17 cellular contexts compared by ENCODE assay signal in the genomic region with DNA sequence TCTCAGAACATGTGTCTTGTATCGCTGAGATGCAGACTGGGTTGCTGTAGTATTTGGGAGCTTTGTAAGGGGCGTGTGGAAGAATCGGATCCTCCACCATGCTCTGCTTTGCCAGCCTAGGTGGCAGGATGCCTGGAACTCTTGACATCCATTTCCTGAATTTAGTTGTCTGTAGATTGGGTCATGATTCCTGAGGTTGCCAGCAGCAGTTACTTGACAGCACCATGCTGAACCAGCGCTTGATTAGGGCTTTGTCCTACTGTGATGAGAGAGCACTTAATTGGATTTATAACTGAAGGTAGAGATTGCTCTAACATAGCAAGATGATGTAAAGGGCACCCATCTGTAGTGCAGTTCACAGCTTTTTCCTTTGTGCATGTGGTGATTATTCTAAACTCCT.
DNase-seq lines count a peak whose midpoint lies in the region; ATAC-seq, FAIRE-seq and TF ChIP-seq lines count a peak whose summit lies in the region.
"Had no signal": no experiment of that assay in that cellular context is flagged by ENCODE, and none has a peak within 500 bp of the region (broad histone marks: within the 10 kb centered on the region; RNA-seq: fewer than 3 reads in every experiment).

No MANE protein-coding gene starts in this region.

- H3K9me3 ChIP-seq in IMR-90 (ENCODE audit: control insufficient read depth, insufficient read depth, low read length) (no peaks in the 10 kb centered on the region), keratinocyte (ENCODE audit: control insufficient read depth, low read depth, low read length) (no peaks in the 10 kb centered on the region)

- peak overlapping the region; percentile 23; the same call in 1 of the 2 replicates for H3K9ac ChIP-seq in IMR-90 (ENCODE audit: low read depth, low read length)
- H3K9ac ChIP-seq in keratinocyte (ENCODE audit: control insufficient read depth, extremely low read depth, insufficient read depth, low read length) = no peak overlapping the region

- no peak for TF ChIP-seq POLR2A in IMR-90 (IDR thresholded peaks at IDR 0.05; ENCODE audit: low read depth, low read length)

- no peak for TF ChIP-seq CTCF in AG10803 (conservative IDR thresholded peaks at IDR 0.05; ENCODE audit: low read length)
- TF ChIP-seq CTCF in IMR-90 (conservative IDR thresholded peaks at IDR 0.05; ENCODE audit: low read depth, low read length) = no peak
- TF ChIP-seq CTCF in keratinocyte (optimal IDR thresholded peaks at IDR 0.05 in 1 of 3, IDR thresholded peaks at IDR 0.05 in 1 of 3, conservative IDR thresholded peaks at IDR 0.05 in 1 of 3; ENCODE audit: extremely low read depth in 1 of 3, insufficient read depth in 2 of 3, low read length in 3 of 3) = no peak
- no peak for TF ChIP-seq CTCF in type B pancreatic cell (conservative IDR thresholded peaks at IDR 0.05)

- H3K56ac ChIP-seq in IMR-90 (ENCODE audit: extremely low read depth, insufficient read depth, low read length) = no peak overlapping the region

- no peak overlapping the region for H4K5ac ChIP-seq in IMR-90 (ENCODE audit: low read depth, low read length)

- no TSS peak for BruUV-seq in IMR-90 (replicated peaks; lab: Mats Ljungman, UMichigan)

- intact Hi-C loops in IMR-90 (cut with micrococcal nuclease) = loop anchor here (1.0 to 5.0 kb wide), 4 partner anchors 162 to 314 kb away; no protein-coding TSS in a partner anchor

- peak overlapping the region; percentile 24 for H3K23ac ChIP-seq in IMR-90 (ENCODE audit: low read depth, low read length)

- H3K9me1 ChIP-seq in IMR-90 (ENCODE audit: insufficient read depth, low read length) = peaks cover 4% of the 10 kb centered on the region; the same call in 1 of the 2 replicates
- no peaks in the 10 kb centered on the region for H3K9me1 ChIP-seq in keratinocyte (ENCODE audit: control insufficient read depth, extremely low read depth, insufficient read depth, low read length)

- peak overlapping the region; percentile 18; the same call in 1 of the 2 replicates for H3K4ac ChIP-seq in IMR-90 (ENCODE audit: low read depth, low read length)

- peaks cover 4 to 21% of the 10 kb centered on the region in 2 experiments; a peak in 3 of 4 replicates for H3K79me1 ChIP-seq in IMR-90 (ENCODE audit: low read depth in 1 of 2, low read length in 2 of 2)

- no peak overlapping the region for H3K4me3 Mint-ChIP-seq in type B pancreatic cell
- H3K4me3 Mint-ChIP-seq: activated CD8-positive, alpha-beta T cell treated with anti-CD3 and anti-CD28 coated beads, Interleukin-2, amount 10 ng/mL, durations not matched to agents 7 days and 5 days; activated naive CD8-positive, alpha-beta T cell treated with anti-CD3 and anti-CD28 coated beads, Interleukin-2, amount 10 ng/mL, durations not matched to agents 7 days and 5 days; activated T-cell treated with anti-CD3 and anti-CD28 coated beads, Interleukin-2, amount 50 U/mL, for 72 hours; naive thymus-derived CD4-positive, alpha-beta T cell; stimulated activated naive CD8-positive, alpha-beta T cell treated with anti-CD3 and anti-CD28 coated beads, Interleukin-15, Interleukin-2, amounts not matched to agents 100 ng/mL and 50 ng/mL, for 24 hours; WTC11 had no signal

- H3K4me1 ChIP-seq in IMR-90 (ENCODE audit: control insufficient read depth, insufficient read depth, low read length) (peaks cover 7% of the 10 kb centered on the region), keratinocyte (ENCODE audit: control insufficient read depth, extremely low read depth, insufficient read depth, low read length) (no peaks in the 10 kb centered on the region)

- no peak overlapping the region for H4K91ac ChIP-seq in IMR-90 (ENCODE audit: insufficient read depth, low read depth, low read length)

- H4K20me1 ChIP-seq in IMR-90 (ENCODE audit: insufficient read depth, low read length) = peaks cover 12% of the 10 kb centered on the region; the same call in 1 of the 2 replicates
- H4K20me1 ChIP-seq in keratinocyte (ENCODE audit: control insufficient read depth, extremely low read depth, insufficient read depth, low read length) = no peaks in the 10 kb centered on the region

- H2BK15ac ChIP-seq in IMR-90 (ENCODE audit: low read depth, low read length) = no peak overlapping the region

- H3K27me3 ChIP-seq in IMR-90 (ENCODE audit: control insufficient read depth, insufficient read depth, low read length) (no peaks in the 10 kb centered on the region), keratinocyte (ENCODE audit: control insufficient read depth, extremely low read depth, insufficient read depth, low read length) (no peaks in the 10 kb centered on the region)
- H3K27me3 ChIP-seq: cardiac muscle cell had no signal

- DNase-seq in AG10803 (ENCODE audit: low read depth) = peak; percentile 23
- no peak for DNase-seq in IMR-90
- DNase-seq in keratinocyte (ENCODE audit: low read depth, low spot score) = no peak
- no peak for DNase-seq in stimulated activated naive CD4-positive, alpha-beta T cell treated with Interleukin-2 at 50 U/mL for 16 hours (lab: John Stamatoyannopoulos, UW)
- no peak for DNase-seq in NCI-H748 (lab: John Stamatoyannopoulos, UW; ENCODE audit: unreplicated experiment)
- no peak for DNase-seq in AG08395 (ENCODE audit: low spot score)
- DNase-seq in type B pancreatic cell (ENCODE audit: extremely low spot score, unreplicated experiment) = no peak
- DNase-seq: NCI-H187 treated with DMSO at 0.1 percent for 48 hours had no signal

- peaks cover 15% of the 10 kb centered on the region for H3K4me1 Mint-ChIP-seq in type B pancreatic cell (ENCODE audit: unreplicated experiment)
- H3K4me1 Mint-ChIP-seq: WTC11 had no signal

- H3K27ac Mint-ChIP-seq in type B pancreatic cell = no peak overlapping the region
- H3K27ac Mint-ChIP-seq: activated CD8-positive, alpha-beta T cell treated with anti-CD3 and anti-CD28 coated beads, Interleukin-2, amount 10 ng/mL, durations not matched to agents 7 days and 5 days; activated naive CD8-positive, alpha-beta T cell treated with anti-CD3 and anti-CD28 coated beads, Interleukin-2, amount 10 ng/mL, durations not matched to agents 7 days and 5 days; activated T-cell treated with anti-CD3 and anti-CD28 coated beads, Interleukin-2, amount 50 U/mL, for 72 hours; progenitor cell of endocrine pancreas; stimulated activated naive CD8-positive, alpha-beta T cell treated with anti-CD3 and anti-CD28 coated beads, Interleukin-15, Interleukin-2, amounts not matched to agents 100 ng/mL and 50 ng/mL, for 24 hours; WTC11 had no signal

- peak overlapping the region; percentile 24; the same call in 1 of the 2 replicates for H2AK5ac ChIP-seq in IMR-90 (ENCODE audit: low read depth, low read length)

- H2AFZ ChIP-seq in IMR-90 (replicated peaks; ENCODE audit: low read length, poor library complexity) (no peak overlapping the region), keratinocyte (ENCODE audit: control insufficient read depth, low read length) (no peak overlapping the region)

- H3K27me3 Mint-ChIP-seq in type B pancreatic cell = no peaks in the 10 kb centered on the region
- H3K27me3 Mint-ChIP-seq: activated naive CD8-positive, alpha-beta T cell treated with anti-CD3 and anti-CD28 coated beads, Interleukin-2, amount 10 ng/mL, durations not matched to agents 7 days and 5 days; naive thymus-derived CD4-positive, alpha-beta T cell; progenitor cell of endocrine pancreas; stimulated activated naive CD8-positive, alpha-beta T cell treated with anti-CD3 and anti-CD28 coated beads, Interleukin-15, Interleukin-2, amounts not matched to agents 100 ng/mL and 50 ng/mL, for 24 hours had no signal

- H2BK5ac ChIP-seq in IMR-90 (ENCODE audit: low read depth, low read length, poor library complexity, severe bottlenecking) = peak overlapping the region; percentile 9

- H3K4me3 ChIP-seq in AG10803 (ENCODE audit: low read length) (no peak overlapping the region), IMR-90 (ENCODE audit: insufficient read depth, low read depth, low read length) (no peak overlapping the region), keratinocyte (ENCODE audit: control insufficient read depth in 2 of 3, extremely low read depth in 1 of 3, insufficient read depth in 2 of 3, low read depth in 1 of 3, low read length in 3 of 3) (no peak overlapping the region)
- H3K4me3 ChIP-seq: cardiac muscle cell had no signal

- peak; percentile 23 for FAIRE-seq in keratinocyte (lab: Jason Lieb, UNC)

- POLR2A ChIA-PET in IMR-90 (lab: Charles Lee; ENCODE audit: unreplicated experiment) = no interaction called here

- no peak overlapping the region for H2AK9ac ChIP-seq in IMR-90 (replicated peaks; ENCODE audit: low read depth, low read length, poor library complexity)

- H3K79me2 ChIP-seq in keratinocyte (ENCODE audit: control insufficient read depth, insufficient read depth, low read length) = no peaks in the 10 kb centered on the region

- peaks cover 17% of the 10 kb centered on the region for H3K36me3 Mint-ChIP-seq in type B pancreatic cell

- peaks cover 19% of the 10 kb centered on the region for H3K36me3 ChIP-seq in IMR-90 (ENCODE audit: control insufficient read depth, insufficient read depth, low read length)
- peaks cover 20 to 29% of the 10 kb centered on the region in 2 experiments for H3K36me3 ChIP-seq in keratinocyte (ENCODE audit: control insufficient read depth in 2 of 2, extremely low read depth in 1 of 2, insufficient read depth in 2 of 2, low read length in 2 of 2)

- H2BK20ac ChIP-seq in IMR-90 (ENCODE audit: low read depth, low read length) = no peak overlapping the region

- in situ Hi-C loops in IMR-90 (cut with MboI; ENCODE audit: low sequenced_read_pairs) = loop anchor here (10.0 kb wide), 1 partner anchor 370 kb away; no protein-coding TSS in a partner anchor

- no peaks in the 10 kb centered on the region for H3K9me3 Mint-ChIP-seq in type B pancreatic cell
- H3K9me3 Mint-ChIP-seq: activated naive CD8-positive, alpha-beta T cell treated with anti-CD3 and anti-CD28 coated beads, Interleukin-2, amount 10 ng/mL, durations not matched to agents 7 days and 5 days; activated T-cell treated with anti-CD3 and anti-CD28 coated beads, Interleukin-2, amount 50 U/mL, for 72 hours; naive thymus-derived CD4-positive, alpha-beta T cell; stimulated activated naive CD8-positive, alpha-beta T cell treated with anti-CD3 and anti-CD28 coated beads, Interleukin-15, Interleukin-2, amounts not matched to agents 100 ng/mL and 50 ng/mL, for 24 hours; WTC11 had no signal

- CTCF ChIA-PET in IMR-90 (lab: Yijun Ruan, JAX) = interaction anchor here (0.6 to 1.6 kb wide), 13 partner anchors 9 to 231 kb away, joined by 3 to 6 read pairs (median 4); no protein-coding TSS in a partner anchor

- H3K14ac ChIP-seq in IMR-90 (replicated peaks; ENCODE audit: low read depth, low read length) = no peak overlapping the region

- no peak for TF ChIP-seq RAD21 in IMR-90 (IDR thresholded peaks at IDR 0.05; ENCODE audit: low read length)

- H4K8ac ChIP-seq in IMR-90 (ENCODE audit: low read depth in 2 of 2, low read length in 2 of 2) = no peak overlapping the region

- dilution Hi-C loops in IMR-90 (cut with HindIII; ENCODE audit: low sequenced_read_pairs, unreplicated experiment) = no loop called here
- dilution Hi-C loops in keratinocyte (cut with MboI; ENCODE audit: extremely low pct_ligation_motif_present, low sequenced_read_pairs) = no loop called here

- H3K18ac ChIP-seq in IMR-90 (ENCODE audit: low read depth, low read length) = no peak overlapping the region

- H2BK120ac ChIP-seq in IMR-90 (ENCODE audit: low read depth, low read length) = no peak overlapping the region

- ATAC-seq in IMR-90 (ENCODE audit: low read depth) (peak; percentile 10; the same call in 1 of the 2 replicates), SK-N-SH treated with all-trans-retinoic acid at 6 μM for 48 hours (peak; percentile 49)

- no peak overlapping the region for H3K4me2 ChIP-seq in IMR-90 (ENCODE audit: low read depth, low read length)
- H3K4me2 ChIP-seq in keratinocyte (ENCODE audit: control insufficient read depth, extremely low read depth, insufficient read depth, low read depth, low read length) = no peak overlapping the region

- no CpG with 5 or more reads among the region's 4 CpGs for WGBS in IMR-90 (ENCODE audit: extremely low coverage in 2 of 2, insufficient read length in 1 of 2), 2 experiments

- H3K27ac ChIP-seq in IMR-90 (ENCODE audit: insufficient read depth, low read length) (no peak overlapping the region), keratinocyte (ENCODE audit: control insufficient read depth, insufficient read depth, low read length) (no peak overlapping the region)
- H3K27ac ChIP-seq: cardiac muscle cell had no signal
